8 cellular contexts compared by ENCODE assay signal in the genomic region with DNA sequence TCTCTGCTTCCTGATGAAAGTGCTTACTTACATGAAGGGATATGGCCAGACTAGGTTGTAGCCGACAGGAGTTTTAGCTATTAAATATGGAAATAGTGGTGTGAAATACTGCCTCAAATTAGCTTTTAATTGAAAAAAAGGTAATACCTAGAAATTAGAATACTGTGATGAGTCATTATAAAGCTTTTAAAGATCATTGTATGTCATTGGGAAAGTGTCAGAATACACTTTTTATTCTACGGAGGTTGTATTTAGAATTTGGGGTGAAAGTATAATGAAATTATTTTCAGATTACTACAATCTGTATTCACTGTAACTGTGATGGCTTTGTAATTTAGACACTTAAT. TPM values are rescaled to one million over a fixed set of nuclear protein-coding genes. Genes with fewer than 3 reads are reported as not detected.
DNase-seq lines count a peak whose midpoint lies in the region; ATAC-seq, FAIRE-seq and TF ChIP-seq lines count a peak whose summit lies in the region.

No MANE protein-coding gene starts in this region.

- peak overlapping the region; percentile 77 to 93 (median 85) for H3K4me3 ChIP-seq in keratinocyte (ENCODE audit: control insufficient read depth in 2 of 3, extremely low read depth in 1 of 3, insufficient read depth in 2 of 3, low read depth in 1 of 3, low read length in 3 of 3)
- peak overlapping the region; percentile 97 for H3K4me3 ChIP-seq in suprapubic skin

- H3K4me1 Mint-ChIP-seq in activated CD4-positive, alpha-beta T cell treated with anti-CD3 and anti-CD28 coated beads for 36 hours: peaks cover 33% of the 10 kb centered on the region
- peaks cover 29% of the 10 kb centered on the region for H3K4me1 Mint-ChIP-seq in activated naive CD8-positive, alpha-beta T cell treated with anti-CD3 and anti-CD28 coated beads for 36 hours

- no peaks in the 10 kb centered on the region for H3K9me3 ChIP-seq in keratinocyte (ENCODE audit: control insufficient read depth, low read depth, low read length)
- no peaks in the 10 kb centered on the region for H3K9me3 ChIP-seq in suprapubic skin

- peak overlapping the region; percentile 11 for H3K9ac ChIP-seq in keratinocyte (ENCODE audit: control insufficient read depth, extremely low read depth, insufficient read depth, low read length)

- no peak for TF ChIP-seq POLR2A in suprapubic skin (IDR thresholded peaks at IDR 0.05)

- CTCF ChIA-PET in activated CD4-positive, alpha-beta T cell treated with anti-CD3 and anti-CD28 coated beads for 36 hours (lab: Charles Lee): interaction anchor here (0.6 to 2.2 kb wide), 12 partner anchors 9 to 190 kb away, joined by 3 to 17 read pairs (median 3); no protein-coding TSS in a partner anchor

- H3K4me3 Mint-ChIP-seq in activated CD4-positive, alpha-beta T cell treated with anti-CD3 and anti-CD28 coated beads for 36 hours: peak overlapping the region; percentile 95
- peak overlapping the region; percentile 95 for H3K4me3 Mint-ChIP-seq in activated naive CD8-positive, alpha-beta T cell treated with anti-CD3 and anti-CD28 coated beads for 36 hours

- H3K79me2 ChIP-seq in keratinocyte (ENCODE audit: control insufficient read depth, insufficient read depth, low read length): peaks cover 53% of the 10 kb centered on the region

- peak overlapping the region; percentile 70 for H3K4me2 ChIP-seq in keratinocyte (ENCODE audit: control insufficient read depth, extremely low read depth, insufficient read depth, low read depth, low read length)

- H3K27ac Mint-ChIP-seq in activated CD4-positive, alpha-beta T cell treated with anti-CD3 and anti-CD28 coated beads for 36 hours: peak overlapping the region; percentile 98
- H3K27ac Mint-ChIP-seq in activated naive CD8-positive, alpha-beta T cell treated with anti-CD3 and anti-CD28 coated beads for 36 hours: peak overlapping the region; percentile 94

- no peaks in the 10 kb centered on the region for H3K27me3 Mint-ChIP-seq in activated CD4-positive, alpha-beta T cell treated with anti-CD3 and anti-CD28 coated beads for 36 hours
- H3K27me3 Mint-ChIP-seq in activated naive CD8-positive, alpha-beta T cell treated with anti-CD3 and anti-CD28 coated beads for 36 hours: no peaks in the 10 kb centered on the region

- dilution Hi-C loops in keratinocyte (cut with MboI; ENCODE audit: extremely low pct_ligation_motif_present, low sequenced_read_pairs): no loop called here

- POLR2A ChIA-PET in activated CD4-positive, alpha-beta T cell treated with anti-CD3 and anti-CD28 coated beads for 36 hours (lab: Charles Lee): interaction anchor here (0.6 to 0.7 kb wide), 2 partner anchors 228 to 1765 kb away, joined by 3 read pairs; no protein-coding TSS in a partner anchor

- 58% methylated on average over 2 of the region's 2 CpGs for WGBS in suprapubic skin

- H3K4me1 ChIP-seq in keratinocyte (ENCODE audit: control insufficient read depth, extremely low read depth, insufficient read depth, low read length) (peaks cover 15% of the 10 kb centered on the region), suprapubic skin (peaks cover 30% of the 10 kb centered on the region)

- peaks cover 14% of the 10 kb centered on the region for H4K20me1 ChIP-seq in keratinocyte (ENCODE audit: control insufficient read depth, extremely low read depth, insufficient read depth, low read length)

- no peaks in the 10 kb centered on the region for H3K9me1 ChIP-seq in keratinocyte (ENCODE audit: control insufficient read depth, extremely low read depth, insufficient read depth, low read length)

- peaks cover under 1 to 24% of the 10 kb centered on the region in 2 experiments for H3K36me3 ChIP-seq in keratinocyte (ENCODE audit: control insufficient read depth in 2 of 2, extremely low read depth in 1 of 2, insufficient read depth in 2 of 2, low read length in 2 of 2)
- H3K36me3 ChIP-seq in suprapubic skin: peaks cover 31% of the 10 kb centered on the region

- H3K9me3 Mint-ChIP-seq in activated CD4-positive, alpha-beta T cell treated with anti-CD3 and anti-CD28 coated beads for 36 hours (ENCODE audit: low read depth): no peaks in the 10 kb centered on the region
- H3K9me3 Mint-ChIP-seq in activated naive CD8-positive, alpha-beta T cell treated with anti-CD3 and anti-CD28 coated beads for 36 hours: no peaks in the 10 kb centered on the region

- FAIRE-seq in keratinocyte (lab: Jason Lieb, UNC): no peak

- peaks cover 30% of the 10 kb centered on the region for H3K36me3 Mint-ChIP-seq in activated CD4-positive, alpha-beta T cell treated with anti-CD3 and anti-CD28 coated beads for 36 hours (ENCODE audit: low read depth)
- peaks cover 18% of the 10 kb centered on the region for H3K36me3 Mint-ChIP-seq in activated naive CD8-positive, alpha-beta T cell treated with anti-CD3 and anti-CD28 coated beads for 36 hours

- intact Hi-C loops in activated CD4-positive, alpha-beta T cell treated with anti-CD3 and anti-CD28 coated beads for 36 hours (cut with DNase I, micrococcal nuclease): loop anchor here in 1 of 2 experiments (1.0 to 2.0 kb wide), 2 partner anchors 24 to 61 kb away; partner anchors contain the start of gene PHF3

- no peaks in the 10 kb centered on the region for H3K27me3 ChIP-seq in keratinocyte (ENCODE audit: control insufficient read depth, extremely low read depth, insufficient read depth, low read length)
- H3K27me3 ChIP-seq in suprapubic skin: no peaks in the 10 kb centered on the region

- H3K27ac ChIP-seq in keratinocyte (ENCODE audit: control insufficient read depth, insufficient read depth, low read length): peak overlapping the region; percentile 100
- H3K27ac ChIP-seq in suprapubic skin: no peak overlapping the region

- no peak overlapping the region for H2AFZ ChIP-seq in keratinocyte (ENCODE audit: control insufficient read depth, low read length)

- DNase-seq in activated CD4-positive, alpha-beta T cell treated with anti-CD3 and anti-CD28 coated beads for 36 hours: no peak
- no peak for DNase-seq in activated CD4-positive, alpha-beta T cell treated with anti-CD3 and anti-CD28 coated beads, Interleukin-2, amount 50 U/mL, for 48 hours
- no peak for DNase-seq in activated naive CD8-positive, alpha-beta T cell treated with anti-CD3 and anti-CD28 coated beads for 36 hours
- no peak for DNase-seq in keratinocyte (ENCODE audit: low read depth, low spot score)
- no peak for DNase-seq in suprapubic skin (ENCODE audit: low spot score in 2 of 2)
- no peak for DNase-seq in medulla oblongata (ENCODE audit: extremely low spot score)
- no peak for DNase-seq in NCI-H1105 (lab: John Stamatoyannopoulos, UW)
- no peak for DNase-seq in HPDE6-E6E7 (ENCODE audit: extremely low spot score)

- no peak for TF ChIP-seq CTCF in keratinocyte (optimal IDR thresholded peaks at IDR 0.05 in 1 of 3, IDR thresholded peaks at IDR 0.05 in 1 of 3, conservative IDR thresholded peaks at IDR 0.05 in 1 of 3; ENCODE audit: extremely low read depth in 1 of 3, insufficient read depth in 2 of 3, low read length in 3 of 3)
- no peak for TF ChIP-seq CTCF in suprapubic skin (IDR thresholded peaks at IDR 0.05)

- ATAC-seq in activated CD4-positive, alpha-beta T cell treated with anti-CD3 and anti-CD28 coated beads for 36 hours: no peak

- no peak for TF ChIP-seq EP300 in suprapubic skin (IDR thresholded peaks at IDR 0.05)

RNA-seq across cellular contexts. Expression of gene PTP4A1, which starts 2.2 kb away (rescaled TPM):
- total RNA-seq in activated CD4-positive, alpha-beta T cell treated with anti-CD3 and anti-CD28 coated beads for 36 hours: 10 to 100 TPM; 42.6 to 51.9 TPM
- total RNA-seq in activated naive CD8-positive, alpha-beta T cell treated with anti-CD3 and anti-CD28 coated beads for 36 hours: 10 to 100 TPM; 79.6 to 82.0 TPM
- 31.8 to 79.1 TPM (median 65.7 TPM) in 3 replicates for polyA plus RNA-seq in keratinocyte
- polyA plus RNA-seq in keratinocyte (2011; ENCODE audit: low read depth): 62.0 TPM
- polyA plus RNA-seq in keratinocyte (2011; cell fraction: cytosol; rRNA removed): 55.1 and 132 TPM in 2 replicates
- polyA plus RNA-seq in keratinocyte (2011; cell fraction: nucleus; rRNA removed): 54.7 and 71.1 TPM in 2 replicates
- polyA plus RNA-seq in keratinocyte (2012; ENCODE audit: low replicate concordance): 75.4 and 107 TPM in 2 replicates
- polyA minus RNA-seq in keratinocyte: 4.1 to 93.0 TPM (median 37.7 TPM) in 3 replicates
- polyA minus RNA-seq in keratinocyte (2011; cell fraction: cytosol; rRNA and poly(A)+ RNA removed): 31.8 TPM
- 81.6 and 130 TPM in 2 replicates for polyA minus RNA-seq in keratinocyte (2011; cell fraction: nucleus; rRNA and poly(A)+ RNA removed)
- total RNA-seq in suprapubic skin: 10 to 100 TPM; 12.4 to 85.4 (median 50.4) TPM
